ENCODE assay signal across 1 cellular context in the genomic region with DNA sequence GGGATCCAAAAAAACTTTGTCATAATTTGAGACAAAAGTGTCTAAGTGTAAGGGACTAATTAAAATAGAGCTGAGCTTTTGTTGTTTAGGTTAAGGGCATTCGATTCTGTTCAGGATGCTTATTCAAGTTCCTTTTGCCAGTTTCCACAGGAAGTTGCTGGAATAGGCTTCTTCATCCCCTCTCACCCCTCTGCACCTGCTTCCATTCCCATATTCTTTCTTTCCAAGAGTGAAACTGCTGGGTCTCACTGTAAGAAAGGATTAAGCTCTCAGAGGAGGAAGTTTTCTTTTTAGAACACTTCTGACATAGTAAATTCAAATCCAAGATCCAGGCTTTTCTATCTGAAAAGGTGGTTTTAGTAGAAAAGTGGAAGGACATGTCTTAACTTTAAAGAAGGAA.
TF ChIP-seq lines count a peak whose summit lies in the region.

No MANE protein-coding gene starts in this region.

TF ChIP-seq in IMR-90, 13 proteins besides CTCF, POLR2A, EP300 and RAD21 (continued from another document):
- no peak for TF ChIP-seq CEBPB (IDR thresholded peaks at IDR 0.05; ENCODE audit: low read depth, low read length)
- no peak for TF ChIP-seq FOS (IDR thresholded peaks at IDR 0.05; ENCODE audit: low read depth, low read length)
- no peak for TF ChIP-seq MXI1 (IDR thresholded peaks at IDR 0.05; ENCODE audit: borderline replicate concordance, low read depth, low read length)
- TF ChIP-seq MAFK (IDR thresholded peaks at IDR 0.05; ENCODE audit: low read depth, low read length): no peak
- no peak for TF ChIP-seq RCOR1 (IDR thresholded peaks at IDR 0.05; ENCODE audit: insufficient replicate concordance, low read length)
- no peak for TF ChIP-seq CHD1 (IDR thresholded peaks at IDR 0.05; ENCODE audit: low read depth, low read length)
- TF ChIP-seq MAZ (IDR thresholded peaks at IDR 0.05; ENCODE audit: borderline replicate concordance, low read depth, low read length): no peak
- TF ChIP-seq NFE2L2 (IDR thresholded peaks at IDR 0.05; ENCODE audit: low read depth, low read length): no peak
TF ChIP-seq in IMR-90: peak in this region for 0.
